Comparison of ENCODE assay signal across 1 cellular context in genomic region chrX:20212486-20213089, GRCh38.
A peak's percentile ranks its signal among the peaks of the same experiment; 100 is the strongest.
TF ChIP-seq lines count a peak whose summit lies in the region.

No MANE protein-coding gene starts in this region.

TF ChIP-seq in GM12878, 131 proteins besides CTCF, POLR2A, EP300 and RAD21 (continued from another document):
- peak; percentile 66; the same call in 1 of the 2 replicates for TF ChIP-seq NFIC (IDR thresholded peaks at IDR 0.05; ENCODE audit: low read depth, low read length)
- TF ChIP-seq BCL11A (IDR thresholded peaks at IDR 0.05; ENCODE audit: low read depth, low read length) = peak; percentile 51; the same call in 1 of the 2 replicates
- no peak for TF ChIP-seq MTA3 (IDR thresholded peaks at IDR 0.05; ENCODE audit: borderline replicate concordance, low read length)
TF ChIP-seq in GM12878: peak in this region for 11.
